In genomic region chr6:29793796-29794195, GRCh38 we compare ENCODE assay signal across 27 cellular contexts. TPM values are rescaled to one million over a fixed set of nuclear protein-coding genes. Genes with fewer than 3 reads are reported as not detected.
"Had no signal": no experiment of that assay in that cellular context is flagged by ENCODE, and none has a peak within 500 bp of the region (broad histone marks: within the 10 kb centered on the region; RNA-seq: fewer than 3 reads in every experiment).

No MANE protein-coding gene starts in this region.

- ATAC-seq: body of pancreas, left lobe of liver had no signal

- H3K9me3 ChIP-seq: body of pancreas, prostate gland, right atrium auricular region, tibial nerve, uterus had no signal

- H3K27ac ChIP-seq: body of pancreas, dorsolateral prefrontal cortex, epithelial cell of prostate, prostate gland, right atrium auricular region, tibial nerve, uterus had no signal

- H3K4me1 ChIP-seq: prostate gland had no signal

- H3K4me3 ChIP-seq: body of pancreas, lung, prostate gland, right atrium auricular region, tibial nerve, uterus had no signal

- H3K27me3 ChIP-seq: body of pancreas, right atrium auricular region had no signal

- H3K4me1 Mint-ChIP-seq: endodermal cell had no signal

- H3K9me3 Mint-ChIP-seq: mesothelial cell of epicardium had no signal

- H3K27ac Mint-ChIP-seq: activated CD4-positive, alpha-beta T cell treated with anti-CD3 and anti-CD28 coated beads, Interleukin-2, amount 10 ng/mL, durations not matched to agents 7 days and 5 days; activated naive CD8-positive, alpha-beta T cell treated with anti-CD3 and anti-CD28 coated beads, Interleukin-2, amount 10 ng/mL, durations not matched to agents 7 days and 5 days; endodermal cell; mesothelial cell of epicardium; stimulated activated naive CD8-positive, alpha-beta T cell treated with anti-CD3 and anti-CD28 coated beads, Interleukin-15, Interleukin-2, amounts not matched to agents 100 ng/mL and 50 ng/mL, for 24 hours had no signal

- DNase-seq: activated CD4-positive, alpha-beta T cell treated with anti-CD3 and anti-CD28 coated beads, Interleukin-2, amount 10 ng/mL, durations not matched to agents 7 days and 5 days; activated CD8-positive, alpha-beta memory T cell treated with anti-CD3 and anti-CD28 coated beads, Interleukin-2, amount 50 U/mL, for 4 hours; activated gamma-delta T cell treated with Interleukin-2 at 50 U/mL for 16 hours; activated naive CD8-positive, alpha-beta T cell treated with anti-CD3 and anti-CD28 coated beads, Interleukin-2, amount 10 ng/mL, durations not matched to agents 7 days and 5 days; activated T-cell treated with anti-CD3 and anti-CD28 coated beads, Interleukin-2, amount 50 U/mL, for 48 hours; amygdala; body of pancreas; central memory CD4-positive, alpha-beta T cell; dorsolateral prefrontal cortex; endodermal cell; foreskin melanocyte; glutamatergic neuron; kidney; stimulated activated CD4-positive, alpha-beta T cell treated with anti-CD3 and anti-CD28 coated beads, Interleukin-2, amount 100 ng/mL, for 24 hours; SW 1271; T-helper 9 cell; uterus had no signal

- H3K36me3 Mint-ChIP-seq: activated naive CD8-positive, alpha-beta T cell treated with anti-CD3 and anti-CD28 coated beads, Interleukin-2, amount 10 ng/mL, durations not matched to agents 7 days and 5 days; mesothelial cell of epicardium had no signal

- H3K36me3 ChIP-seq: prostate gland, right atrium auricular region, tibial nerve, uterus had no signal

RNA-seq across cellular contexts. Expression of gene HLA-G, which starts 33.8 kb away (rescaled TPM):
- total RNA-seq: fibroblast of lung, left lobe of liver, right atrium auricular region, skeletal muscle tissue, tibial nerve had no signal
